Comparison of ENCODE assay signal across 2 cellular contexts in the genomic region with DNA sequence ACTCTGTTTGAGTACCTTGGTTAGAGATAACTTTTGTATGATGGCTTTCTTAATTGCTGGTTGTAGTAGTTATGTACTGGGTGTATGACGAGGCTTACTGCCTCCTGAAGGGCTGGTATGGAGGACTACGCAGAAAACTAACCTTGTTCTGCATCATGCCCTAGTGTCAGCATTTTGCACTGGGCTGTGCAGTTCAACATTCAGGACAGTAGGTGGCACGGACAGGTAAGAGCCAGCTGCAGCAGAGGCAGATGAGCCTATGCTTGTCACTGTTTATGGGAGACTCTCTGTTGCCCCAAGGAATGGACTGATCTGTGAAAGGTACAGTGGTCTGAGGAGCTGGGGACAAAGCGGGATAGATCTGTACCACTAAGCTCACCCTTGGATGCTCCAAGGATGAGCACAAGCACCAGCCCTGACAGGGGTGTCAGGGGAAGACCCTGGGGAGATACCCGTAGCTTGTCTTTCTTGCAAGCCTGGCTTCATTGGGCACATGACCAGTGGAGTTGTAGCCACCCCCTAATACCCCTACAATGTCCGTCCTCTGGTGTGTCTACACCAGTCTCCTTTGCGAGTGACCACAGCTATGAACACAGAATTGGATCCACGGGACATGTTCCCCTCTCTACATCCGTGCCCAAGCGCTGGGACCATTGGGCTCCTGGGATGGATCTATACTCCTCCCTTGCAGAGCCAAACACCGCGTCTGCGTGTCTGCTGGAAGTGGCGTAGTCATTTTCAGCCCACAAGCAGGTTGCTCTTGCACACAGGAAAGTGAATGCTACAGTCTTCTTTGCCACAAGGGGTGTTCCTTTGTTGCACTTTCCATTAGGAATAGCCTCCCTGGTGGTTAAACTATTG.
TF ChIP-seq lines count a peak whose summit lies in the region.

No MANE protein-coding gene starts in this region.

TF ChIP-seq in Ishikawa, 13 proteins besides CTCF, POLR2A, EP300 and RAD21:
- TF ChIP-seq TEAD4 (IDR thresholded peaks at IDR 0.05) (peak; percentile 58), TAF1 (IDR thresholded peaks at IDR 0.05; ENCODE audit: low read depth) (no peak)

TF ChIP-seq in GM12878, 131 proteins besides CTCF, POLR2A, EP300 and RAD21:
- TF ChIP-seq BACH1 (IDR thresholded peaks at IDR 0.05; ENCODE audit: borderline replicate concordance) (no peak), RAD51 (IDR thresholded peaks at IDR 0.05) (no peak), CUX1 (IDR thresholded peaks at IDR 0.05; ENCODE audit: insufficient replicate concordance, low read depth, low read length) (no peak), MEF2A (IDR thresholded peaks at IDR 0.05; ENCODE audit: insufficient read depth, low read depth, low read length) (no peak), JUNB (IDR thresholded peaks at IDR 0.05) (no peak), REST (IDR thresholded peaks at IDR 0.05; ENCODE audit: low read depth, low read length) (no peak), USF2 (IDR thresholded peaks at IDR 0.05; ENCODE audit: borderline replicate concordance, low read depth, low read length) (no peak)
- TF ChIP-seq, protein P1, sequence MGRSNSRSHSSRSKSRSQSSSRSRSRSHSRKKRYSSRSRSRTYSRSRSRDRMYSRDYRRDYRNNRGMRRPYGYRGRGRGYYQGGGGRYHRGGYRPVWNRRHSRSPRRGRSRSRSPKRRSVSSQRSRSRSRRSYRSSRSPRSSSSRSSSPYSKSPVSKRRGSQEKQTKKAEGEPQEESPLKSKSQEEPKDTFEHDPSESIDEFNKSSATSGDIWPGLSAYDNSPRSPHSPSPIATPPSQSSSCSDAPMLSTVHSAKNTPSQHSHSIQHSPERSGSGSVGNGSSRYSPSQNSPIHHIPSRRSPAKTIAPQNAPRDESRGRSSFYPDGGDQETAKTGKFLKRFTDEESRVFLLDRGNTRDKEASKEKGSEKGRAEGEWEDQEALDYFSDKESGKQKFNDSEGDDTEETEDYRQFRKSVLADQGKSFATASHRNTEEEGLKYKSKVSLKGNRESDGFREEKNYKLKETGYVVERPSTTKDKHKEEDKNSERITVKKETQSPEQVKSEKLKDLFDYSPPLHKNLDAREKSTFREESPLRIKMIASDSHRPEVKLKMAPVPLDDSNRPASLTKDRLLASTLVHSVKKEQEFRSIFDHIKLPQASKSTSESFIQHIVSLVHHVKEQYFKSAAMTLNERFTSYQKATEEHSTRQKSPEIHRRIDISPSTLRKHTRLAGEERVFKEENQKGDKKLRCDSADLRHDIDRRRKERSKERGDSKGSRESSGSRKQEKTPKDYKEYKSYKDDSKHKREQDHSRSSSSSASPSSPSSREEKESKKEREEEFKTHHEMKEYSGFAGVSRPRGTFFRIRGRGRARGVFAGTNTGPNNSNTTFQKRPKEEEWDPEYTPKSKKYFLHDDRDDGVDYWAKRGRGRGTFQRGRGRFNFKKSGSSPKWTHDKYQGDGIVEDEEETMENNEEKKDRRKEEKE (IDR thresholded peaks at IDR 0.05): no peak
